Comparison of ENCODE assay signal across 23 cellular contexts in the genomic region with DNA sequence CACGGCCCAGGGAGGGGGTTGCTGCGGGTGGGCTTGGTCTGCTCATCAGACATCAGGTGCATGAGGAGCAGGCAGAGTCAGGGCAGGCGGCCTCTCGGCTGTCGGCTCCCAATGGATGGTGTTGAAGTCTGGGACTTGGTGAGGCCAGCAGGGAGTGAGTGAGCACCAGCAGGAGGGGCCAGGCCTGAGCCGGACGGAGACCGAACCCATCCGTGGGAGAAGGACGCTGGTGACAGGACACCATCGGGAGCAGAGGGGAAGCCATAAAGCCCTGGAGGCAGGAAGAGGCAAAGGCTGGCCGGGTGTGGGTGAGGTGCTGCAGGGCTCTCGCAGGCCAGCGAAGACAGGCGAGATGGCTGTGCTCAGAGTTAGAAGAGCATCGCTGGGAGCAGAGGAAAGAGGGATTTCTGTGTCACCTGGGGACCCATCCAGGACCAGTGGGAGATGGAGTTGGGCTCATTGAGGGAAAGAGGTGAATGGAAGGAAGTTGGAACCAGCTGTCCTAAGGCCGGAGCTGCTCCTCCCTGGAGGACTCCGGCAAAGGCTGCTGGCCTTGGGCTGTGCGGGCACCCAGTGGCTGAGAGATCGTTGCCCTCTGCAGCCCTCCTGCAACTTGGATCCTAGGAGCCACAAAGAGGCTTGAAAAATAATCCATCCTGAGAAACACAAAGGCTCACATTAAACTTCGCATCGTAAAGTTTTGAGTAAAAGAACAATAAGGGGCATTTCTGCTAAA.
"Had no signal": no experiment of that assay in that cellular context is flagged by ENCODE, and none has a peak within 500 bp of the region (broad histone marks: within the 10 kb centered on the region; RNA-seq: fewer than 3 reads in every experiment).

No MANE protein-coding gene starts in this region.

- DNase-seq: activated CD4-positive, alpha-beta T cell treated with anti-CD3 and anti-CD28 coated beads for 4 hours; activated CD4-positive, alpha-beta T cell treated with anti-CD3 and anti-CD28 coated beads, Interleukin-2, amount 50 U/mL, for 48 hours; activated CD4-positive, CD25-positive, alpha-beta regulatory T cell; activated CD8-positive, alpha-beta memory T cell treated with anti-CD3 and anti-CD28 coated beads, Interleukin-2, amount 50 U/mL, for 48 hours; activated naive CD4-positive, alpha-beta T cell treated with anti-CD3 and anti-CD28 coated beads, Interleukin-2, amount 10 ng/mL, durations not matched to agents 7 days and 5 days; activated T-cell treated with anti-CD3 and anti-CD28 coated beads, Interleukin-2, amount 50 U/mL, for 4 hours; anterior cingulate cortex; body of pancreas; effector memory CD4-positive, alpha-beta T cell; esophagus squamous epithelium; gastrocnemius medialis; hippocampal formation; left cardiac atrium; mucosa of descending colon; occipital lobe; stimulated activated CD4-positive, alpha-beta T cell treated with anti-CD3 and anti-CD28 coated beads, Interleukin-4, amount 100 ng/mL, for 1 hour; substantia nigra; T-cell; T-helper 9 cell; thyroid gland; upper lobe of right lung had no signal

- H3K9me3 Mint-ChIP-seq: activated naive CD4-positive, alpha-beta T cell treated with anti-CD3 and anti-CD28 coated beads, Interleukin-2, amount 10 ng/mL, durations not matched to agents 7 days and 5 days; activated T-cell treated with anti-CD3 and anti-CD28 coated beads, Interleukin-2, amount 50 U/mL, for 4 hours; stimulated activated naive CD8-positive, alpha-beta T cell treated with anti-CD3 and anti-CD28 coated beads, Interleukin-15, Interleukin-2, amounts not matched to agents 100 ng/mL and 50 ng/mL, for 24 hours; T-cell had no signal

- ATAC-seq: activated T-cell treated with anti-CD3 and anti-CD28 coated beads, Interleukin-2, amount 50 U/mL, for 4 hours; body of pancreas; gastrocnemius medialis; left cardiac atrium; mucosa of descending colon; T-cell; upper lobe of right lung had no signal

- H3K4me1 Mint-ChIP-seq: activated naive CD4-positive, alpha-beta T cell treated with anti-CD3 and anti-CD28 coated beads, Interleukin-2, amount 10 ng/mL, durations not matched to agents 7 days and 5 days; memory B cell had no signal

- H3K27ac Mint-ChIP-seq: activated naive CD4-positive, alpha-beta T cell treated with anti-CD3 and anti-CD28 coated beads, Interleukin-2, amount 10 ng/mL, durations not matched to agents 7 days and 5 days; memory B cell; stimulated activated naive CD8-positive, alpha-beta T cell treated with anti-CD3 and anti-CD28 coated beads, Interleukin-15, Interleukin-2, amounts not matched to agents 100 ng/mL and 50 ng/mL, for 24 hours; T-cell had no signal

- H3K27me3 ChIP-seq: body of pancreas, esophagus squamous epithelium, gastrocnemius medialis, thyroid gland, upper lobe of right lung had no signal

- H3K36me3 ChIP-seq: esophagus squamous epithelium, gastrocnemius medialis, thyroid gland, upper lobe of right lung had no signal

- H3K4me1 ChIP-seq: body of pancreas, esophagus squamous epithelium, gastrocnemius medialis, thyroid gland, upper lobe of right lung had no signal

- H3K4me3 Mint-ChIP-seq: activated naive CD4-positive, alpha-beta T cell treated with anti-CD3 and anti-CD28 coated beads, Interleukin-2, amount 10 ng/mL, durations not matched to agents 7 days and 5 days; activated T-cell treated with anti-CD3 and anti-CD28 coated beads, Interleukin-2, amount 50 U/mL, for 4 hours; memory B cell; stimulated activated naive CD8-positive, alpha-beta T cell treated with anti-CD3 and anti-CD28 coated beads, Interleukin-15, Interleukin-2, amounts not matched to agents 100 ng/mL and 50 ng/mL, for 24 hours; T-cell had no signal

- H3K4me3 ChIP-seq: body of pancreas, esophagus squamous epithelium, gastrocnemius medialis, mucosa of descending colon, thyroid gland, upper lobe of right lung had no signal

- H3K36me3 Mint-ChIP-seq: activated naive CD4-positive, alpha-beta T cell treated with anti-CD3 and anti-CD28 coated beads, Interleukin-2, amount 10 ng/mL, durations not matched to agents 7 days and 5 days had no signal

- H3K9me3 ChIP-seq: esophagus squamous epithelium, gastrocnemius medialis, mucosa of descending colon, thyroid gland, upper lobe of right lung had no signal

- H3K27ac ChIP-seq: body of pancreas, esophagus squamous epithelium, gastrocnemius medialis, thyroid gland, upper lobe of right lung had no signal

- H3K27me3 Mint-ChIP-seq: activated naive CD4-positive, alpha-beta T cell treated with anti-CD3 and anti-CD28 coated beads, Interleukin-2, amount 10 ng/mL, durations not matched to agents 7 days and 5 days; stimulated activated naive CD8-positive, alpha-beta T cell treated with anti-CD3 and anti-CD28 coated beads, Interleukin-15, Interleukin-2, amounts not matched to agents 100 ng/mL and 50 ng/mL, for 24 hours; T-cell had no signal
